Comparison of ENCODE assay signal across 29 cellular contexts in genomic region chr2:138470941-138471340, GRCh38.
"Had no signal": no experiment of that assay in that cellular context is flagged by ENCODE, and none has a peak within 500 bp of the region (broad histone marks: within the 10 kb centered on the region; RNA-seq: fewer than 3 reads in every experiment).

No MANE protein-coding gene starts in this region.

- H3K27ac Mint-ChIP-seq: activated CD4-positive, alpha-beta T cell treated with anti-CD3 and anti-CD28 coated beads for 36 hours; activated CD4-positive, alpha-beta T cell treated with anti-CD3 and anti-CD28 coated beads, Interleukin-2, amount 10 ng/mL, durations not matched to agents 7 days and 5 days; activated CD8-positive, alpha-beta T cell treated with anti-CD3 and anti-CD28 coated beads, Interleukin-2, amount 10 ng/mL, durations not matched to agents 7 days and 5 days; activated naive CD4-positive, alpha-beta T cell treated with anti-CD3 and anti-CD28 coated beads, Interleukin-2, amount 50 U/mL, for 24 hours; activated naive CD8-positive, alpha-beta T cell treated with anti-CD3 and anti-CD28 coated beads, Interleukin-2, amount 10 ng/mL, durations not matched to agents 7 days and 5 days; activated T-cell treated with anti-CD3 and anti-CD28 coated beads, Interleukin-2, amount 50 U/mL, for 24 hours; activated T-helper 2 cell treated with anti-CD3 and anti-CD28 coated beads, Interferon-gamma antibody, Interleukin-2, Interleukin-4, amounts not matched to agents 10 μg/mL and 5 μg/mL and 100 μg/mL, durations not matched to agents 14 hours and 24 hours and 36 hours; T-helper 1 cell treated with Interleukin-12 subunit alpha and Interleukin-12 subunit beta and Interleukin-4 antibody, amounts not matched to agents 30 μg/mL and 1 μg/mL, for 36 hours; T-helper 2 cell treated with Interferon-gamma antibody and Interleukin-4, amounts not matched to agents 5 μg/mL and 100 μg/mL, for 36 hours; WTC11 had no signal

- ATAC-seq: activated CD4-positive, alpha-beta T cell treated with anti-CD3 and anti-CD28 coated beads for 36 hours; activated CD4-positive, CD25-positive, alpha-beta regulatory T cell treated with anti-CD3 and anti-CD28 coated beads, Interleukin-2, amount 50 U/mL, for 24 hours; activated CD8-positive, alpha-beta T cell treated with anti-CD3 and anti-CD28 coated beads, Interleukin-2, amount 10 ng/mL, durations not matched to agents 7 days and 5 days; Right ventricle myocardium inferior; WTC11 had no signal

- H3K36me3 Mint-ChIP-seq: activated naive CD4-positive, alpha-beta T cell treated with anti-CD3 and anti-CD28 coated beads, Interleukin-2, amount 50 U/mL, for 24 hours; activated naive CD8-positive, alpha-beta T cell treated with anti-CD3 and anti-CD28 coated beads, Interleukin-2, amount 10 ng/mL, durations not matched to agents 7 days and 5 days; WTC11 had no signal

- DNase-seq: activated CD4-positive, alpha-beta T cell treated with anti-CD3 and anti-CD28 coated beads for 36 hours; activated CD4-positive, alpha-beta T cell treated with anti-CD3 and anti-CD28 coated beads, Interleukin-2, amount 10 ng/mL, durations not matched to agents 7 days and 5 days; activated CD4-positive, alpha-beta T cell treated with anti-CD3 and anti-CD28 coated beads, Interleukin-2, amount 50 U/mL, for 48 hours; activated CD8-positive, alpha-beta T cell treated with anti-CD3 and anti-CD28 coated beads, Interleukin-2, amount 10 ng/mL, durations not matched to agents 7 days and 5 days; activated gamma-delta T cell; activated naive CD4-positive, alpha-beta T cell treated with Interleukin-2 at 50 U/mL for 16 hours; activated naive CD8-positive, alpha-beta T cell treated with anti-CD3 and anti-CD28 coated beads, Interleukin-2, amount 10 ng/mL, durations not matched to agents 7 days and 5 days; activated T-cell treated with anti-CD3 and anti-CD28 coated beads, Interleukin-2, amount 50 U/mL, for 24 hours; Kasumi-1; KG1; MG63; MV-4-11; NCI-H1092; NCI-H1436 treated with DMSO at 0.1 percent for 48 hours; NCI-H1694 treated with DMSO at 0.1 percent for 48 hours; NCI-H2029; NCI-H2107; NCI-H2171; NCI-H510A; NCI-H526; NCI-H748 treated with DMSO at 0.1 percent for 48 hours; PC-9 had no signal

- H3K27me3 Mint-ChIP-seq: activated CD4-positive, alpha-beta T cell treated with anti-CD3 and anti-CD28 coated beads, Interleukin-2, amount 10 ng/mL, durations not matched to agents 7 days and 5 days; activated naive CD4-positive, alpha-beta T cell treated with anti-CD3 and anti-CD28 coated beads, Interleukin-2, amount 50 U/mL, for 24 hours had no signal

- H3K4me3 Mint-ChIP-seq: activated CD4-positive, alpha-beta T cell treated with anti-CD3 and anti-CD28 coated beads for 36 hours; activated CD4-positive, alpha-beta T cell treated with anti-CD3 and anti-CD28 coated beads, Interleukin-2, amount 10 ng/mL, durations not matched to agents 7 days and 5 days; activated CD8-positive, alpha-beta T cell treated with anti-CD3 and anti-CD28 coated beads, Interleukin-2, amount 10 ng/mL, durations not matched to agents 7 days and 5 days; activated naive CD4-positive, alpha-beta T cell treated with anti-CD3 and anti-CD28 coated beads, Interleukin-2, amount 50 U/mL, for 24 hours; activated naive CD8-positive, alpha-beta T cell treated with anti-CD3 and anti-CD28 coated beads, Interleukin-2, amount 10 ng/mL, durations not matched to agents 7 days and 5 days; activated T-cell treated with anti-CD3 and anti-CD28 coated beads, Interleukin-2, amount 50 U/mL, for 24 hours; T-helper 1 cell treated with Interleukin-12 subunit alpha and Interleukin-12 subunit beta and Interleukin-4 antibody, amounts not matched to agents 30 μg/mL and 1 μg/mL, for 36 hours; T-helper 2 cell treated with Interferon-gamma antibody and Interleukin-4, amounts not matched to agents 5 μg/mL and 100 μg/mL, for 36 hours; WTC11 had no signal

- H3K9me3 Mint-ChIP-seq: activated CD4-positive, alpha-beta T cell treated with anti-CD3 and anti-CD28 coated beads, Interleukin-2, amount 10 ng/mL, durations not matched to agents 7 days and 5 days; activated naive CD4-positive, alpha-beta T cell treated with anti-CD3 and anti-CD28 coated beads, Interleukin-2, amount 50 U/mL, for 24 hours; activated naive CD8-positive, alpha-beta T cell treated with anti-CD3 and anti-CD28 coated beads, Interleukin-2, amount 10 ng/mL, durations not matched to agents 7 days and 5 days; activated T-cell treated with anti-CD3 and anti-CD28 coated beads, Interleukin-2, amount 50 U/mL, for 24 hours; activated T-helper 2 cell treated with anti-CD3 and anti-CD28 coated beads, Interferon-gamma antibody, Interleukin-2, Interleukin-4, amounts not matched to agents 10 μg/mL and 5 μg/mL and 100 μg/mL, durations not matched to agents 14 hours and 24 hours and 36 hours; T-helper 1 cell treated with Interleukin-12 subunit alpha and Interleukin-12 subunit beta and Interleukin-4 antibody, amounts not matched to agents 30 μg/mL and 1 μg/mL, for 36 hours; T-helper 2 cell treated with Interferon-gamma antibody and Interleukin-4, amounts not matched to agents 5 μg/mL and 100 μg/mL, for 36 hours; WTC11 had no signal

- H3K4me1 Mint-ChIP-seq: activated CD4-positive, alpha-beta T cell treated with anti-CD3 and anti-CD28 coated beads for 36 hours; activated CD4-positive, alpha-beta T cell treated with anti-CD3 and anti-CD28 coated beads, Interleukin-2, amount 10 ng/mL, durations not matched to agents 7 days and 5 days; activated naive CD4-positive, alpha-beta T cell treated with anti-CD3 and anti-CD28 coated beads, Interleukin-2, amount 50 U/mL, for 24 hours; activated naive CD8-positive, alpha-beta T cell treated with anti-CD3 and anti-CD28 coated beads, Interleukin-2, amount 10 ng/mL, durations not matched to agents 7 days and 5 days; WTC11 had no signal
